19 cellular contexts compared by ENCODE assay signal in the genomic region with DNA sequence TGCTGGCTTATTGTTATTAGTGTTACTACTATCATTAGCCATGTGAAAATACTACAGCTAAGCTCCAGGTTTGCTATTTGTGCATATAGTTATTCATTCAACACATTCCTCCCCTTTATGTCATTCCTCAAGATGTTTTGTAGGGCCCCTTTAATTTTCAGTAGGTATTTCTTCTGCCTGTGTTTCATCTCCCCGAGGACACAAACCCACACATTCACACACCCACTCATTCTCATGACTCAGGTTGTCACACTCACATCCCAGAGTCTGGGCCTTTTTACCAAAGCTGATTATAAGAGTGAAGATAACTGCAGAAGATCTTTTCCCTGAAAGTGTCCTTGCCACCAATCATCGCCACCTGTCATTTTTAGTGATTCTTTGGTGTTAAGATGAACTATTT.
DNase-seq lines count a peak whose midpoint lies in the region; ATAC-seq and TF ChIP-seq lines count a peak whose summit lies in the region.
"Had no signal": no experiment of that assay in that cellular context is flagged by ENCODE, and none has a peak within 500 bp of the region (broad histone marks: within the 10 kb centered on the region; RNA-seq: fewer than 3 reads in every experiment).

No MANE protein-coding gene starts in this region.

- peaks cover 6% of the 10 kb centered on the region for H3K4me1 Mint-ChIP-seq in activated CD8-positive, alpha-beta T cell treated with anti-CD3 and anti-CD28 coated beads for 36 hours (ENCODE audit: low read depth)
- no peaks in the 10 kb centered on the region for H3K4me1 Mint-ChIP-seq in activated CD8-positive, alpha-beta T cell treated with anti-CD3 and anti-CD28 coated beads, Interleukin-2, amount 10 ng/mL, durations not matched to agents 7 days and 5 days (ENCODE audit: low read depth)
- H3K4me1 Mint-ChIP-seq: activated T-helper 17 cell treated with anti-CD3 and anti-CD28 coated beads, Interleukin-2, amount 50 U/mL, for 72 hours had no signal

- DNase-seq in activated CD8-positive, alpha-beta T cell treated with anti-CD3 and anti-CD28 coated beads for 36 hours = peak; percentile 2
- DNase-seq in activated CD8-positive, alpha-beta T cell treated with anti-CD3 and anti-CD28 coated beads, Interleukin-2, amount 10 ng/mL, durations not matched to agents 7 days and 5 days = no peak
- DNase-seq in epithelial cell of proximal tubule (ENCODE audit: low read depth) (peak; percentile 45), superior temporal gyrus (ENCODE audit: extremely low spot score) (peak; percentile 46), LoVo (ENCODE audit: low spot score) (no peak), T-helper 2 cell (no peak)
- DNase-seq: 8988T; activated CD4-positive, alpha-beta T cell treated with anti-CD3 and anti-CD28 coated beads, Interleukin-2, amount 50 U/mL, for 1 hour; Caco-2; H9; NCI-H2029; NCI-H748 treated with DMSO at 0.1 percent for 48 hours; spleen; thyroid gland had no signal

- no peak overlapping the region for H3K27ac Mint-ChIP-seq in activated CD8-positive, alpha-beta T cell treated with anti-CD3 and anti-CD28 coated beads for 36 hours
- H3K27ac Mint-ChIP-seq in activated CD8-positive, alpha-beta T cell treated with anti-CD3 and anti-CD28 coated beads, Interleukin-2, amount 10 ng/mL, durations not matched to agents 7 days and 5 days = no peak overlapping the region
- H3K27ac Mint-ChIP-seq: activated T-helper 17 cell treated with anti-CD3 and anti-CD28 coated beads, Interleukin-2, amount 50 U/mL, for 72 hours; H9; T-helper 1 cell treated with Interleukin-12 subunit alpha and Interleukin-12 subunit beta and Interleukin-4 antibody, amounts not matched to agents 30 μg/mL and 1 μg/mL, for 36 hours had no signal

- no peaks in the 10 kb centered on the region for H3K36me3 Mint-ChIP-seq in activated CD8-positive, alpha-beta T cell treated with anti-CD3 and anti-CD28 coated beads for 36 hours (ENCODE audit: low read depth)
- no peaks in the 10 kb centered on the region for H3K36me3 Mint-ChIP-seq in activated CD8-positive, alpha-beta T cell treated with anti-CD3 and anti-CD28 coated beads, Interleukin-2, amount 10 ng/mL, durations not matched to agents 7 days and 5 days (ENCODE audit: low read depth)

- H3K4me3 ChIP-seq in epithelial cell of proximal tubule (ENCODE audit: low read depth, low read length) = no peak overlapping the region
- H3K4me3 ChIP-seq: lung, spleen, thyroid gland had no signal

- CTCF ChIA-PET in activated CD8-positive, alpha-beta T cell treated with anti-CD3 and anti-CD28 coated beads for 36 hours (lab: Charles Lee) = no interaction called here
- CTCF ChIA-PET in activated CD8-positive, alpha-beta T cell treated with anti-CD3 and anti-CD28 coated beads, Interleukin-2, amount 10 ng/mL, durations not matched to agents 7 days and 5 days (lab: Charles Lee) = no interaction called here

- no peaks in the 10 kb centered on the region for H3K27me3 Mint-ChIP-seq in activated CD8-positive, alpha-beta T cell treated with anti-CD3 and anti-CD28 coated beads for 36 hours
- H3K27me3 Mint-ChIP-seq in activated CD8-positive, alpha-beta T cell treated with anti-CD3 and anti-CD28 coated beads, Interleukin-2, amount 10 ng/mL, durations not matched to agents 7 days and 5 days (ENCODE audit: low read depth) = no peaks in the 10 kb centered on the region
- H3K27me3 Mint-ChIP-seq: activated T-helper 17 cell treated with anti-CD3 and anti-CD28 coated beads, Interleukin-2, amount 50 U/mL, for 72 hours had no signal

- TF ChIP-seq CTCF in activated CD8-positive, alpha-beta T cell treated with anti-CD3 and anti-CD28 coated beads for 36 hours (IDR thresholded peaks at IDR 0.05) = no peak
- TF ChIP-seq CTCF in epithelial cell of proximal tubule (conservative IDR thresholded peaks at IDR 0.05; ENCODE audit: low read depth, low read length) = no peak

- POLR2A ChIA-PET in activated CD8-positive, alpha-beta T cell treated with anti-CD3 and anti-CD28 coated beads for 36 hours (lab: Charles Lee) = no interaction called here
- POLR2A ChIA-PET in activated CD8-positive, alpha-beta T cell treated with anti-CD3 and anti-CD28 coated beads, Interleukin-2, amount 10 ng/mL, durations not matched to agents 7 days and 5 days (lab: Charles Lee) = no interaction called here

- peaks cover 2% of the 10 kb centered on the region for H3K9me3 Mint-ChIP-seq in activated CD8-positive, alpha-beta T cell treated with anti-CD3 and anti-CD28 coated beads for 36 hours
- no peaks in the 10 kb centered on the region for H3K9me3 Mint-ChIP-seq in activated CD8-positive, alpha-beta T cell treated with anti-CD3 and anti-CD28 coated beads, Interleukin-2, amount 10 ng/mL, durations not matched to agents 7 days and 5 days (ENCODE audit: insufficient read depth)
- H3K9me3 Mint-ChIP-seq: H9; T-helper 1 cell treated with Interleukin-12 subunit alpha and Interleukin-12 subunit beta and Interleukin-4 antibody, amounts not matched to agents 30 μg/mL and 1 μg/mL, for 36 hours had no signal

- intact Hi-C loops in activated CD8-positive, alpha-beta T cell treated with anti-CD3 and anti-CD28 coated beads for 36 hours (cut with micrococcal nuclease) = no loop called here

- ATAC-seq in activated CD8-positive, alpha-beta T cell treated with anti-CD3 and anti-CD28 coated beads for 36 hours = no peak
- ATAC-seq in activated CD8-positive, alpha-beta T cell treated with anti-CD3 and anti-CD28 coated beads, Interleukin-2, amount 10 ng/mL, durations not matched to agents 7 days and 5 days = no peak
- ATAC-seq in HG02885 (IDR thresholded peaks at IDR 0.05; ENCODE audit: poor library complexity, unreplicated experiment) = peak; percentile 63
- no peak for ATAC-seq in HG02981 (IDR thresholded peaks at IDR 0.05; ENCODE audit: unreplicated experiment)
- ATAC-seq: activated T-helper 17 cell treated with anti-CD3 and anti-CD28 coated beads, Interleukin-2, amount 50 U/mL, for 72 hours had no signal

- H3K4me3 Mint-ChIP-seq in activated CD8-positive, alpha-beta T cell treated with anti-CD3 and anti-CD28 coated beads for 36 hours = no peak overlapping the region
- H3K4me3 Mint-ChIP-seq in activated CD8-positive, alpha-beta T cell treated with anti-CD3 and anti-CD28 coated beads, Interleukin-2, amount 10 ng/mL, durations not matched to agents 7 days and 5 days = no peak overlapping the region
- H3K4me3 Mint-ChIP-seq: activated T-helper 17 cell treated with anti-CD3 and anti-CD28 coated beads, Interleukin-2, amount 50 U/mL, for 72 hours; H9; T-helper 1 cell treated with Interleukin-12 subunit alpha and Interleukin-12 subunit beta and Interleukin-4 antibody, amounts not matched to agents 30 μg/mL and 1 μg/mL, for 36 hours had no signal

Comparison
In these comparisons a context has a peak if more than half of its experiments do, and no peak if none do; other contexts are left out.
1. DNase-seq: peak in activated CD8-positive, alpha-beta T cell treated with anti-CD3 and anti-CD28 coated beads for 36 hours (single experiment), epithelial cell of proximal tubule (single experiment) and superior temporal gyrus (single experiment); none in activated CD8-positive, alpha-beta T cell treated with anti-CD3 and anti-CD28 coated beads, Interleukin-2, amount 10 ng/mL, durations not matched to agents 7 days and 5 days (single experiment), LoVo (single experiment) and T-helper 2 cell (0 of 5).